Comparison of ENCODE assay signal across 9 cellular contexts in the genomic region with DNA sequence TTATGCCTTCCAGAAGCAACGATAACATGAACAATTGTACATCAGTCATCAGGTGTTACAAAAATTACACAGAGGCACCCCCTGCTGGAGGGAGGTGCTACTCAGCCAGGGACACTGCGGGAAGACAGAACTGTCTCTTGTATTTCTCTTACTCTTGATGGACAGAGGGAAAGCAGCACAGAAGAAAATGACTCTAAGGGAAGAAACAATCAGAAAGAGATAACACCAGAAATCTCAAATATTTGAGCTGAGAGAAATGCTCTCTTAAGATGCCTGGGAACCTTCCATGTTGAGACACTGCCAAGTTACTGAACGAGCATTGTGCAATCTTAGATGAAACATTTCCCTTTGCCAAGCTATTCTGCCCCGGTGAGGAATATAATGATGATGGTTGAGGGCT.
DNase-seq lines count a peak whose midpoint lies in the region; ATAC-seq and TF ChIP-seq lines count a peak whose summit lies in the region.
"Had no signal": no experiment of that assay in that cellular context is flagged by ENCODE, and none has a peak within 500 bp of the region (broad histone marks: within the 10 kb centered on the region; RNA-seq: fewer than 3 reads in every experiment).

No MANE protein-coding gene starts in this region.

- H3K4me1 Mint-ChIP-seq in osteocyte (ENCODE audit: unreplicated experiment): no peaks in the 10 kb centered on the region
- H3K4me1 Mint-ChIP-seq: CD4-positive, CD25-positive, alpha-beta regulatory T cell had no signal

- no peak for ATAC-seq in HG03159 (IDR thresholded peaks at IDR 0.05; ENCODE audit: unreplicated experiment)
- ATAC-seq in HG03469 (IDR thresholded peaks at IDR 0.05; ENCODE audit: unreplicated experiment): no peak

- H3K36me3 ChIP-seq in Loucy (ENCODE audit: insufficient read depth, low read length): no peaks in the 10 kb centered on the region

- H3K27ac Mint-ChIP-seq in osteocyte (ENCODE audit: unreplicated experiment): no peak overlapping the region
- H3K27ac Mint-ChIP-seq: CD4-positive, CD25-positive, alpha-beta regulatory T cell had no signal

- H3K4me3 Mint-ChIP-seq in osteocyte (ENCODE audit: unreplicated experiment): no peak overlapping the region
- H3K4me3 Mint-ChIP-seq: CD4-positive, CD25-positive, alpha-beta regulatory T cell had no signal

- peak; percentile 36 for TF ChIP-seq CTCF in Loucy (conservative IDR thresholded peaks at IDR 0.05; ENCODE audit: low read length)
- peak; percentile 46 for TF ChIP-seq CTCF in osteocyte (IDR thresholded peaks at IDR 0.05)

- peaks cover 17% of the 10 kb centered on the region for H3K9me3 Mint-ChIP-seq in osteocyte (ENCODE audit: unreplicated experiment)

- no peaks in the 10 kb centered on the region for H4K20me1 ChIP-seq in Loucy (ENCODE audit: insufficient read depth, low read length, poor library complexity, severe bottlenecking)

- H3K27me3 Mint-ChIP-seq in osteocyte (ENCODE audit: unreplicated experiment): no peaks in the 10 kb centered on the region
- H3K27me3 Mint-ChIP-seq: CD4-positive, CD25-positive, alpha-beta regulatory T cell had no signal

- no peaks in the 10 kb centered on the region for H3K27me3 ChIP-seq in Loucy (ENCODE audit: insufficient read depth, low read length, poor library complexity, severe bottlenecking)

- H3F3A ChIP-seq in Loucy (ENCODE audit: low read depth): no peaks in the 10 kb centered on the region

- H3K79me2 ChIP-seq in Loucy (ENCODE audit: insufficient read depth, low read length): no peaks in the 10 kb centered on the region

- H3K36me3 Mint-ChIP-seq in osteocyte (ENCODE audit: unreplicated experiment): no peaks in the 10 kb centered on the region
- H3K36me3 Mint-ChIP-seq: CD4-positive, CD25-positive, alpha-beta regulatory T cell had no signal

- no peak overlapping the region for H2AFZ ChIP-seq in Loucy (ENCODE audit: low read length)

- peak; percentile 2 for DNase-seq in NCI-H2171 treated with DMSO at 0.1 percent for 48 hours (lab: John Stamatoyannopoulos, UW)
- no peak for DNase-seq in NCI-H2171 (lab: John Stamatoyannopoulos, UW)
- peak; percentile 44 for DNase-seq in cerebellar cortex (ENCODE audit: low spot score)
- no peak for DNase-seq in osteocyte (ENCODE audit: extremely low spot score, unreplicated experiment)
- no peak for DNase-seq in DMS79 (lab: John Stamatoyannopoulos, UW)
- DNase-seq: CD4-positive, CD25-positive, alpha-beta regulatory T cell had no signal

- no peak overlapping the region for H3K9ac ChIP-seq in Loucy (ENCODE audit: low read depth, low read length, poor library complexity, severe bottlenecking)

- no peak overlapping the region for H3K4me3 ChIP-seq in Loucy (ENCODE audit: low read length, poor library complexity, severe bottlenecking)

- no peak overlapping the region for H3K4me2 ChIP-seq in Loucy (ENCODE audit: low read depth, low read length, poor library complexity, severe bottlenecking)

- no peaks in the 10 kb centered on the region for H3K9me3 ChIP-seq in Loucy (ENCODE audit: insufficient read depth, low read depth, low read length)

- no peaks in the 10 kb centered on the region for H3K9me2 ChIP-seq in Loucy (replicated peaks; ENCODE audit: low read depth, low read length)

- H3K4me1 ChIP-seq in Loucy (ENCODE audit: insufficient read depth, low read length, poor library complexity, severe bottlenecking): no peaks in the 10 kb centered on the region

Comparison
In these comparisons a context has a peak if more than half of its experiments do, and no peak if none do; other contexts are left out.
1. DNase-seq: peak in NCI-H2171 treated with DMSO at 0.1 percent for 48 hours (single experiment) and cerebellar cortex (single experiment); none in NCI-H2171 (single experiment), osteocyte (single experiment) and DMS79 (single experiment).